Comparison of ENCODE assay signal across 13 cellular contexts in genomic region chr13:40585911-40586471, GRCh38.
A peak's percentile ranks its signal among the peaks of the same experiment; 100 is the strongest.
DNase-seq lines count a peak whose midpoint lies in the region; ATAC-seq lines count a peak whose summit lies in the region.
"Had no signal": no experiment of that assay in that cellular context is flagged by ENCODE, and none has a peak within 500 bp of the region (broad histone marks: within the 10 kb centered on the region; RNA-seq: fewer than 3 reads in every experiment).

No MANE protein-coding gene starts in this region.

- peak overlapping the region; percentile 97 for H3K27ac ChIP-seq in BLaER1
- H3K27ac ChIP-seq: PC-9 had no signal

- H3K27me3 ChIP-seq in BLaER1 = no peaks in the 10 kb centered on the region
- H3K27me3 ChIP-seq: BE2C had no signal

- H3K4me1 ChIP-seq in BLaER1 = peaks cover 75% of the 10 kb centered on the region

- peak overlapping the region; percentile 90 for H3K4me2 ChIP-seq in BLaER1
- H3K4me2 ChIP-seq: PC-9 had no signal

- peak overlapping the region; percentile 82; the same call in 1 of the 2 replicates for H3K9ac ChIP-seq in BLaER1

- peak overlapping the region; percentile 12; the same call in 1 of the 2 replicates for H3K4me3 ChIP-seq in BLaER1
- H3K4me3 ChIP-seq: HAP-1, PC-9 had no signal

- no peaks in the 10 kb centered on the region for H4K20me1 ChIP-seq in BLaER1

- H3K9me3 ChIP-seq in BLaER1 = peaks cover 32% of the 10 kb centered on the region
- H3K9me3 ChIP-seq: BE2C had no signal

- no peak for ATAC-seq in GM21529 (IDR thresholded peaks at IDR 0.05; ENCODE audit: unreplicated experiment)
- ATAC-seq in GM18858 (IDR thresholded peaks at IDR 0.05; ENCODE audit: unreplicated experiment) = no peak

- H3K36me3 ChIP-seq in BLaER1 = peaks cover 21% of the 10 kb centered on the region
- H3K36me3 ChIP-seq: BE2C, HAP-1 had no signal

- DNase-seq in H4 (ENCODE audit: low spot score) (peak; percentile 4), amniotic epithelial cell (ENCODE audit: low read depth) (peak; percentile 51), kidney tubule cell (ENCODE audit: low spot score) (peak; percentile 33), NCI-H510A treated with DMSO at 0.1 percent for 48 hours (lab: John Stamatoyannopoulos, UW) (no peak), anterior cingulate cortex (lab: John Stamatoyannopoulos, UW) (no peak)
- DNase-seq: BE2C, left cardiac atrium, occipital lobe had no signal

Comparison
In these comparisons a context has a peak if more than half of its experiments do, and no peak if none do; other contexts are left out.
1. DNase-seq: peak in H4 (single experiment), amniotic epithelial cell (single experiment) and kidney tubule cell (single experiment); none in NCI-H510A treated with DMSO at 0.1 percent for 48 hours (single experiment) and anterior cingulate cortex (0 of 58).